ENCODE assay signal across 8 cellular contexts in the genomic region with DNA sequence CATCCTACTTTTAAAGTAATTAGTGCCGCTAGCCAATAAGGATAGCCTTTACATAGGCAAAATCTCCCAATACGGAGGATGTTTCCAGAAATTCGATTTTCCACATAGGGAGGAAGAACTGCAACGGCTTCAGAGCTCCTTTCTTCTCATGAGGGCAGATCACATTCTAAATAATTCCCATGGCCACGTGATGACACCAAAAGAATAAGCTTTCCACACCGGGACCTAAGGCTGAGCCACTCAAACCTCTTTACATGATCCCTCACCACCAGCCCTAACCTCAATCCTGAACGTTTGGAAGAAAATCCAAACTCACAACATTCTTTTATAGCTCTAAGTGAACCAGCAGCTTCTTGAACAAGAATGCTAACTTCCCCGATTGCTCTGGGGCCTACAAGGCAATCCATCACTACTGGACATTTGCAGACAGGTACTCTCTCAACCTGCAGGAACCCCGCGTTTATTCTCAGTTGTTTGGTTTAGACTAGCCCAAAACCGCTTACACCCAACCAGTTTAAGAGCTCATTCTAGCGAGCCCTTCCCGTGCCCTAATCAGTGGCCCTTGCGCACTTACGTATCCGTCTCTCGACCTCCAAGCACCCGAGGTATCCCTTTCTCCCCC. TPM values are rescaled to one million over a fixed set of nuclear protein-coding genes. Genes with fewer than 3 reads are reported as not detected.
DNase-seq lines count a peak whose midpoint lies in the region; ATAC-seq and TF ChIP-seq lines count a peak whose summit lies in the region.

No MANE protein-coding gene starts in this region.

- no peaks in the 10 kb centered on the region for H3K36me3 ChIP-seq in Caco-2 (ENCODE audit: control insufficient read depth, insufficient read depth, low read length)
- no peaks in the 10 kb centered on the region for H3K36me3 ChIP-seq in gastrocnemius medialis

- no peaks in the 10 kb centered on the region for H3K9me3 Mint-ChIP-seq in Caco-2 (ENCODE audit: unreplicated experiment)
- no peaks in the 10 kb centered on the region for H3K9me3 Mint-ChIP-seq in activated B cell treated with CpG ODN at 0.5 μM for 24 hours

- TF ChIP-seq CTCF in Caco-2 (IDR thresholded peaks at IDR 0.05; ENCODE audit: insufficient read depth in 1 of 2, low read depth in 1 of 2, low read length in 1 of 2, severe bottlenecking in 1 of 2, unreplicated experiment in 1 of 2) (no peak), activated B cell treated with CpG ODN at 0.5 μM for 24 hours (IDR thresholded peaks at IDR 0.05) (no peak), gastrocnemius medialis (IDR thresholded peaks at IDR 0.05 in 4 of 5, conservative IDR thresholded peaks at IDR 0.05 in 1 of 5) (no peak)

- peak overlapping the region; percentile 93 for H3K4me3 Mint-ChIP-seq in Caco-2 (ENCODE audit: unreplicated experiment)
- H3K4me3 Mint-ChIP-seq in activated B cell treated with CpG ODN at 0.5 μM for 24 hours, result peak overlapping the region; percentile 95

- H3K27ac ChIP-seq in gastrocnemius medialis, result peak overlapping the region; percentile 84 to 94 (median 90)

- intact Hi-C loops in Caco-2 (cut with micrococcal nuclease; ENCODE audit: unreplicated experiment), result loop anchor here (1.0 to 10.0 kb wide), 5 partner anchors 42 to 549 kb away; a partner anchor contains a TSS
- intact Hi-C loops in activated B cell treated with CpG ODN at 0.5 μM for 24 hours (cut with micrococcal nuclease), result loop anchor here (1.0 to 2.0 kb wide), 5 partner anchors 43 to 2001 kb away; a partner anchor contains a TSS
- intact Hi-C loops in gastrocnemius medialis (cut with DNase I; ENCODE audit: low total_unique reads), result loop anchor here (2.0 kb wide), 1 partner anchor 29 kb away; no protein-coding TSS in a partner anchor

- CTCF ChIA-PET in Caco-2 (lab: Charles Lee) (interaction anchor here (0.7 to 3.6 kb wide), 7 partner anchors 10 to 53 kb away, joined by 3 to 21 read pairs (median 3); no protein-coding TSS in a partner anchor), activated B cell treated with CpG ODN at 0.5 μM for 24 hours (lab: Charles Lee) (interaction anchor here (1.0 to 2.7 kb wide), 2 partner anchors 53 to 59 kb away, joined by 6 to 15 read pairs; a partner anchor contains a TSS)

- TSS peak; percentile 49 for BruUV-seq in Caco-2 (replicated peaks; lab: Mats Ljungman, UMichigan)

- no peaks in the 10 kb centered on the region for H3K27me3 Mint-ChIP-seq in Caco-2 (ENCODE audit: insufficient read depth, unreplicated experiment)
- no peaks in the 10 kb centered on the region for H3K27me3 Mint-ChIP-seq in activated B cell treated with CpG ODN at 0.5 μM for 24 hours

- H3K9me3 ChIP-seq in Caco-2, result no peaks in the 10 kb centered on the region
- H3K9me3 ChIP-seq in gastrocnemius medialis, result no peaks in the 10 kb centered on the region

- H3K36me3 Mint-ChIP-seq in Caco-2 (ENCODE audit: insufficient read depth, unreplicated experiment) (peaks cover 12% of the 10 kb centered on the region), activated B cell treated with CpG ODN at 0.5 μM for 24 hours (ENCODE audit: low read depth) (peaks cover 16% of the 10 kb centered on the region)

- peaks cover 25% of the 10 kb centered on the region for H3K4me1 Mint-ChIP-seq in Caco-2 (ENCODE audit: low read depth, unreplicated experiment)
- H3K4me1 Mint-ChIP-seq in activated B cell treated with CpG ODN at 0.5 μM for 24 hours, result peaks cover 21% of the 10 kb centered on the region

- TF ChIP-seq POLR2A in gastrocnemius medialis (IDR thresholded peaks at IDR 0.05), result no peak

- DNase-seq in Caco-2 (no peak), HT1080 (ENCODE audit: low read depth) (peak; percentile 20), activated B cell treated with CpG ODN at 0.5 μM for 24 hours (no peak), glomerular visceral epithelial cell (ENCODE audit: extremely low spot score) (peak; percentile 1), gastrocnemius medialis (no peak)
- DNase-seq in central memory CD4-positive, alpha-beta T cell, result no peak

- POLR2A ChIA-PET in Caco-2 (lab: Charles Lee) (interaction anchor here (0.6 to 0.7 kb wide), 2 partner anchors 10 to 58 kb away, joined by 3 to 7 read pairs; a partner anchor contains a TSS), activated B cell treated with CpG ODN at 0.5 μM for 24 hours (lab: Charles Lee) (interaction anchor here (1.7 to 2.9 kb wide), 2 partner anchors 59 to 69 kb away, joined by 4 to 31 read pairs; a partner anchor contains a TSS)

- H3K27ac Mint-ChIP-seq in Caco-2 (ENCODE audit: unreplicated experiment) (peak overlapping the region; percentile 30), activated B cell treated with CpG ODN at 0.5 μM for 24 hours (peak overlapping the region; percentile 90)

- H3K4me1 ChIP-seq in Caco-2 (peaks cover 12% of the 10 kb centered on the region; the same call in 1 of the 2 replicates), gastrocnemius medialis (peaks cover 19 to 21% of the 10 kb centered on the region in 2 donors)

- H3K27me3 ChIP-seq in Caco-2 (replicated peaks; ENCODE audit: control insufficient read depth, insufficient read depth, low read length) (no peaks in the 10 kb centered on the region), gastrocnemius medialis (no peaks in the 10 kb centered on the region)

- no peak for ATAC-seq in activated B cell treated with CpG ODN at 0.5 μM for 24 hours (ENCODE audit: low read depth)
- peak; percentile 8 to 19 for ATAC-seq in gastrocnemius medialis
- ATAC-seq in GM18519 (IDR thresholded peaks at IDR 0.05; ENCODE audit: low FRiP score, unreplicated experiment), result no peak
- no peak for ATAC-seq in esophagus mucosa

- in situ Hi-C loops in gastrocnemius medialis (cut with MboI; ENCODE audit: low sequenced_read_pairs in 4 of 4), result no loop called here

- H3K4me3 ChIP-seq in Caco-2 (ENCODE audit: low read depth, low read length), result peak overlapping the region; percentile 83
- H3K4me3 ChIP-seq in gastrocnemius medialis, result peak overlapping the region; percentile 58 to 94 (median 82)

RNA-seq across cellular contexts. Expression of a gene that starts 0.9 kb away (rescaled TPM):
- total RNA-seq in Caco-2 (2022) (19.6 and 21.7 TPM in 2 replicates), activated B cell treated with CpG ODN at 0.5 μM for 24 hours (17.5 and 18.7 TPM in 2 replicates), gastrocnemius medialis (10 to 100 TPM in 1 of 4 donors, 1 to 10 TPM in 3; 6.3 to 21.1 (median 7.2) TPM), esophagus mucosa (6.6 TPM)
- 20.8 and 26.7 TPM in 2 replicates for total RNA-seq in HT1080 (2014; rRNA removed; shearing (Covaris generic))
- 27.0 and 31.3 TPM in 2 replicates for polyA plus RNA-seq in HT1080 (2015; cell fraction: cytosol; rRNA removed)
- 324 and 354 TPM in 2 replicates for polyA plus RNA-seq in HT1080 (2015; cell fraction: nucleus; rRNA removed)

RNA-seq across cellular contexts. Expression of a gene that starts 58.2 kb away (rescaled TPM):
- total RNA-seq in Caco-2 (2022), result 50.4 and 56.6 TPM in 2 replicates
- 15.1 and 29.4 TPM in 2 replicates for total RNA-seq in HT1080 (2014; rRNA removed; shearing (Covaris generic))
- 24.1 and 29.1 TPM in 2 replicates for polyA plus RNA-seq in HT1080 (2015; cell fraction: cytosol; rRNA removed)
- 46.6 and 47.4 TPM in 2 replicates for polyA plus RNA-seq in HT1080 (2015; cell fraction: nucleus; rRNA removed)
- total RNA-seq in activated B cell treated with CpG ODN at 0.5 μM for 24 hours, result 52.0 and 55.4 TPM in 2 replicates
- 10 to 100 TPM; 20.6 to 38.3 (median 26.1) TPM for total RNA-seq in gastrocnemius medialis
- 29.7 TPM for total RNA-seq in esophagus mucosa

Comparison
In these comparisons a context has a peak if more than half of its experiments do, and no peak if none do; other contexts are left out.
1. DNase-seq: peak in HT1080 (single experiment) and glomerular visceral epithelial cell (single experiment); none in Caco-2 (0 of 2), activated B cell treated with CpG ODN at 0.5 μM for 24 hours (single experiment), gastrocnemius medialis (0 of 2) and central memory CD4-positive, alpha-beta T cell (single experiment).
2. ATAC-seq: peak in gastrocnemius medialis (2 of 2); none in activated B cell treated with CpG ODN at 0.5 μM for 24 hours (single experiment), GM18519 (single experiment) and esophagus mucosa (single experiment).